ENCODE assay signal across 8 cellular contexts in genomic region chr5:100901851-100902341, GRCh38. TPM values are rescaled to one million over a fixed set of nuclear protein-coding genes. Genes with fewer than 3 reads are reported as not detected.
DNase-seq lines count a peak whose midpoint lies in the region; ATAC-seq and TF ChIP-seq lines count a peak whose summit lies in the region.

No MANE protein-coding gene starts in this region.

- intact Hi-C loops in Right ventricle myocardium inferior (cut with DNase I), result loop anchor here (5.0 to 10.0 kb wide), 3 partner anchors 60 to 143 kb away; no protein-coding TSS in a partner anchor

- H3K9me3 Mint-ChIP-seq in progenitor cell of endocrine pancreas (ENCODE audit: low read depth), result no peaks in the 10 kb centered on the region

- peak overlapping the region; percentile 77 for H3K4me2 ChIP-seq in OCI-LY1 (ENCODE audit: low read length)

- H3K27me3 ChIP-seq in OCI-LY1 (ENCODE audit: insufficient read depth, low read length), result no peaks in the 10 kb centered on the region

- TF ChIP-seq CTCF in OCI-LY1 (IDR thresholded peaks at IDR 0.05; ENCODE audit: low read length) (no peak), progenitor cell of endocrine pancreas (IDR thresholded peaks at IDR 0.05; ENCODE audit: unreplicated experiment) (no peak)

- peak overlapping the region; percentile 74 for H3K4me3 Mint-ChIP-seq in progenitor cell of endocrine pancreas (ENCODE audit: low read depth)

- DNase-seq in NCI-H1092 treated with DMSO at 0.1 percent for 48 hours (lab: John Stamatoyannopoulos, UW), result peak; percentile 26
- DNase-seq in NCI-H1092 (lab: John Stamatoyannopoulos, UW), result no peak
- DNase-seq in activated effector memory CD4-positive, alpha-beta T cell treated with anti-CD3 and anti-CD28 coated beads, Interleukin-2, amount 50 U/mL, for 16 hours, result peak; percentile 85
- peak; percentile 65 for DNase-seq in Right ventricle myocardium inferior (ENCODE audit: missing footprints)
- no peak for DNase-seq in progenitor cell of endocrine pancreas (ENCODE audit: low spot score, unreplicated experiment)
- DNase-seq in NCI-H2227 (lab: John Stamatoyannopoulos, UW; ENCODE audit: unreplicated experiment), result no peak
- DNase-seq in GOT3 (lab: John Stamatoyannopoulos, UW), result no peak

- H3K27me3 Mint-ChIP-seq in progenitor cell of endocrine pancreas, result peaks cover 62% of the 10 kb centered on the region

- 0 out of 2 replicates have a peak, but pooled peaks cover 4% of the 10 kb centered on the region for H3F3A ChIP-seq in OCI-LY1 (ENCODE audit: insufficient read depth, low read length)

- no peak overlapping the region for H2AFZ ChIP-seq in OCI-LY1 (ENCODE audit: low read length)

- H3K9me2 ChIP-seq in OCI-LY1 (ENCODE audit: low read depth, low read length), result no peaks in the 10 kb centered on the region

- H3K27ac Mint-ChIP-seq in progenitor cell of endocrine pancreas, result peak overlapping the region; percentile 81

- H3K4me3 ChIP-seq in OCI-LY1 (ENCODE audit: low read depth, low read length, poor library complexity, severe bottlenecking), result peak overlapping the region; percentile 87

- no peaks in the 10 kb centered on the region for H3K9me3 ChIP-seq in OCI-LY1 (ENCODE audit: low read length)

- H4K20me1 ChIP-seq in OCI-LY1 (ENCODE audit: insufficient read depth, low read length), result no peaks in the 10 kb centered on the region

- peaks cover 23% of the 10 kb centered on the region for H3K4me1 Mint-ChIP-seq in progenitor cell of endocrine pancreas (ENCODE audit: low read depth)

- peak overlapping the region; percentile 74 for H3K9ac ChIP-seq in OCI-LY1 (ENCODE audit: low read length)

- H3K36me3 Mint-ChIP-seq in progenitor cell of endocrine pancreas (ENCODE audit: insufficient read depth), result no peaks in the 10 kb centered on the region

- peaks cover 53% of the 10 kb centered on the region for H3K4me1 ChIP-seq in OCI-LY1 (ENCODE audit: insufficient read depth, low read length, severe bottlenecking)

- peak; percentile 67 for ATAC-seq in Right ventricle myocardium inferior

- 0 out of 2 replicates have a peak, but pooled peaks cover 2% of the 10 kb centered on the region for H3K36me3 ChIP-seq in OCI-LY1 (ENCODE audit: insufficient read depth, low read length)

- H3K27ac ChIP-seq in OCI-LY1 (ENCODE audit: low read depth, low read length, poor library complexity, severe bottlenecking), result peak overlapping the region; percentile 97

- H3K79me2 ChIP-seq in OCI-LY1 (ENCODE audit: insufficient read depth, low read length), result peaks cover 15% of the 10 kb centered on the region; the same call in 1 of the 2 replicates

RNA-seq across cellular contexts. Expression of gene ST8SIA4, which starts 1.2 kb away (rescaled TPM):
- total RNA-seq in Right ventricle myocardium inferior (3.4 TPM), progenitor cell of endocrine pancreas (5.5 and 6.8 TPM in 2 replicates)

Comparison
In these comparisons a context has a peak if more than half of its experiments do, and no peak if none do; other contexts are left out.
1. DNase-seq: peak in NCI-H1092 treated with DMSO at 0.1 percent for 48 hours (single experiment), activated effector memory CD4-positive, alpha-beta T cell treated with anti-CD3 and anti-CD28 coated beads, Interleukin-2, amount 50 U/mL, for 16 hours (single experiment) and Right ventricle myocardium inferior (single experiment); none in NCI-H1092 (single experiment), progenitor cell of endocrine pancreas (single experiment), NCI-H2227 (single experiment) and GOT3 (single experiment).